In the genomic region with DNA sequence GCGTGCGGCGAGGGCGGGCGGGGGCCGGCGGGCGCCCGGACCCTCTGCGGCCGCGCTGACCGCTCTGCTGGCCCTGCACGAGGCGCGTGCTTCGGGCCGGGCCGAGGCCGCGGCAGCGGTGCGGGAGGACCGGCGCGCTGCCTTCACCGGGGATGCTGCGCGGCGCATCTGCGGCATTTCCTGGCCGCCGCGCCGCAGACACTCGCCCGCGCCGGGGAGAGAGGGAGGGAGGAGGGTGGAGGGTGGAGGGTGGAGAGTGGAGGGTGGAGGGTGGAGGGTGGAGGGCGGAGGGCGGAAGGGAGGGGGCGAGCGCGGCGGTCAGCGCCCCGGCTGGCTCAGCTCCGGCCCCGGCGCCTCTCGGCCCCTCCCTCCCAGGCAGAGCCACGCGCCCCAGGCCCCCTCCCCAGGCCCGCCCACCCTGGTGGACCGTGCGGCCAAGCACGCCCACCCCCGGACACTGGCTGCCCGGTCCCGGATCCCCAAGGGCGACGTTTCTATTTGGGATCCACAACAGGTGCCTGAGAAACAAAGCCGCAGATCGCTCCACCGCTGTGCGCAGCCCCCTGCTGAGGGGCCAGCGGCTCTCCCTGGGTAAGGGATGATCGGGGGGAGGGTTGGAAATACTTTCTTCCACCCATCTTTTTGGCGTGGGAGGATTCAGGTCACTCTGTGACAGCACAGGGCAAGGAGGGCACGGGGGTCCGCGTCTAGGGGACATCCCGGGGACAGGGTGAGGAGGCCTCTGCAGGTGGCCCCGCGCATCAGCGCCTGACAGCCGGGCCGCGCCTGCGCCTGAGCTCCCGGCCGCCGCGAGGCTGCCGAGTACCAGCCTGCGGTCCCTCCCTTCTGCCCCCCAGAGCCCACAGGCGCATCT, we compare ENCODE assay signal across 8 cellular contexts.
DNase-seq lines count a peak whose midpoint lies in the region; ATAC-seq and TF ChIP-seq lines count a peak whose summit lies in the region.

No MANE protein-coding gene starts in this region.

- peaks cover 0 to 10% (median 6%) of the 10 kb centered on the region in 4 donors for H3K27me3 ChIP-seq in liver (ENCODE audit: control insufficient read depth in 4 of 4, insufficient read depth in 4 of 4, low read length in 3 of 4)

- H3K4me3 Mint-ChIP-seq in dendritic cell treated with granulocyte-macrophage colony-stimulating factor and Interleukin-4, amounts not matched to agents 40 ng/mL and 50 ng/mL, for 4 days: peak overlapping the region; percentile 77

- H3K4me3 ChIP-seq in AG09309 (ENCODE audit: control insufficient read depth, low read depth, low read length) (peak overlapping the region; percentile 77), liver (ENCODE audit: low read depth in 1 of 3, low read length in 3 of 3) (peak overlapping the region; percentile 45 to 60 (median 50))

- peak; percentile 66 for TF ChIP-seq CTCF in AG09309 (IDR thresholded peaks at IDR 0.05; ENCODE audit: control insufficient read depth, insufficient read depth, low read depth, low read length, missing control alignments)
- peak; percentile 5 for TF ChIP-seq CTCF in liver (IDR thresholded peaks at IDR 0.05; ENCODE audit: low read depth, low read length, missing input control)

- peaks cover 0 to 14% (median 10%) of the 10 kb centered on the region in 4 donors for H3K4me1 ChIP-seq in liver (ENCODE audit: control insufficient read depth in 4 of 4, insufficient read depth in 4 of 4, low read length in 3 of 4)

- H3K27ac ChIP-seq in liver (ENCODE audit: low read depth in 1 of 2, low read length in 2 of 2): peak overlapping the region; percentile 31 to 38

- peaks cover 10% of the 10 kb centered on the region for H3K27me3 Mint-ChIP-seq in dendritic cell treated with granulocyte-macrophage colony-stimulating factor and Interleukin-4, amounts not matched to agents 40 ng/mL and 50 ng/mL, for 4 days

- H3K36me3 ChIP-seq in liver (ENCODE audit: control insufficient read depth in 4 of 4, insufficient read depth in 3 of 4, low read depth in 1 of 4, low read length in 3 of 4): no peaks in the 10 kb centered on the region

- H3K9ac ChIP-seq in liver (ENCODE audit: low read depth in 1 of 2, low read length in 2 of 2): no peak overlapping the region

- TF ChIP-seq RAD21 in liver (IDR thresholded peaks at IDR 0.05): peak in 1 of 2 donors; percentile 39

- H3K27ac Mint-ChIP-seq in dendritic cell treated with granulocyte-macrophage colony-stimulating factor and Interleukin-4, amounts not matched to agents 40 ng/mL and 50 ng/mL, for 4 days: peak overlapping the region; percentile 77

- peak; percentile 67 for ATAC-seq in GM18861 (IDR thresholded peaks at IDR 0.05; ENCODE audit: unreplicated experiment)
- ATAC-seq in HG03060 (IDR thresholded peaks at IDR 0.05; ENCODE audit: low read depth, unreplicated experiment): peak; percentile 66

- H3K36me3 Mint-ChIP-seq in dendritic cell treated with granulocyte-macrophage colony-stimulating factor and Interleukin-4, amounts not matched to agents 40 ng/mL and 50 ng/mL, for 4 days (ENCODE audit: low read depth): no peaks in the 10 kb centered on the region

- peaks cover 18% of the 10 kb centered on the region for H3K4me1 Mint-ChIP-seq in dendritic cell treated with granulocyte-macrophage colony-stimulating factor and Interleukin-4, amounts not matched to agents 40 ng/mL and 50 ng/mL, for 4 days (ENCODE audit: low read depth)

- intact Hi-C loops in dendritic cell treated with granulocyte-macrophage colony-stimulating factor and Interleukin-4, amounts not matched to agents 40 ng/mL and 50 ng/mL, for 4 days (cut with micrococcal nuclease): loop anchor here (5.0 kb wide), 1 partner anchor 41 kb away; no protein-coding TSS in a partner anchor

- DNase-seq in AG09309 (ENCODE audit: low read depth) (no peak), NCI-H2227 (lab: John Stamatoyannopoulos, UW; ENCODE audit: unreplicated experiment) (peak; percentile 83)
- DNase-seq in activated CD4-positive, alpha-beta T cell treated with anti-CD3 and anti-CD28 coated beads for 1 hour: peak; percentile 21
- DNase-seq in stimulated activated CD4-positive, alpha-beta T cell treated with anti-CD3 and anti-CD28 coated beads, Interleukin-4, amount 100 ng/mL, for 4 hours: peak; percentile 50 to 56

- WGBS in liver: 2% methylated on average over 87 of the region's 87 CpGs

- no peaks in the 10 kb centered on the region for H3K9me3 ChIP-seq in liver (ENCODE audit: control insufficient read depth in 4 of 4, low read length in 3 of 4)

- H3K9me3 Mint-ChIP-seq in dendritic cell treated with granulocyte-macrophage colony-stimulating factor and Interleukin-4, amounts not matched to agents 40 ng/mL and 50 ng/mL, for 4 days: no peaks in the 10 kb centered on the region

TF ChIP-seq in liver, 16 proteins besides CTCF, POLR2A, EP300 and RAD21:
- no peak for TF ChIP-seq YY1 (IDR thresholded peaks at IDR 0.05)
- TF ChIP-seq GABPA (IDR thresholded peaks at IDR 0.05 in 1 of 2, conservative IDR thresholded peaks at IDR 0.05 in 1 of 2): no peak
- TF ChIP-seq FOXA2 (IDR thresholded peaks at IDR 0.05): no peak
- TF ChIP-seq TAF1 (conservative IDR thresholded peaks at IDR 0.05): no peak
- no peak for TF ChIP-seq HNF4A (conservative IDR thresholded peaks at IDR 0.05)
- TF ChIP-seq, protein P1, sequence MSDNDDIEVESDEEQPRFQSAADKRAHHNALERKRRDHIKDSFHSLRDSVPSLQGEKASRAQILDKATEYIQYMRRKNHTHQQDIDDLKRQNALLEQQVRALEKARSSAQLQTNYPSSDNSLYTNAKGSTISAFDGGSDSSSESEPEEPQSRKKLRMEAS (IDR thresholded peaks at IDR 0.05): no peak
- TF ChIP-seq NR2F2 (IDR thresholded peaks at IDR 0.05): no peak
- TF ChIP-seq, protein P2, sequence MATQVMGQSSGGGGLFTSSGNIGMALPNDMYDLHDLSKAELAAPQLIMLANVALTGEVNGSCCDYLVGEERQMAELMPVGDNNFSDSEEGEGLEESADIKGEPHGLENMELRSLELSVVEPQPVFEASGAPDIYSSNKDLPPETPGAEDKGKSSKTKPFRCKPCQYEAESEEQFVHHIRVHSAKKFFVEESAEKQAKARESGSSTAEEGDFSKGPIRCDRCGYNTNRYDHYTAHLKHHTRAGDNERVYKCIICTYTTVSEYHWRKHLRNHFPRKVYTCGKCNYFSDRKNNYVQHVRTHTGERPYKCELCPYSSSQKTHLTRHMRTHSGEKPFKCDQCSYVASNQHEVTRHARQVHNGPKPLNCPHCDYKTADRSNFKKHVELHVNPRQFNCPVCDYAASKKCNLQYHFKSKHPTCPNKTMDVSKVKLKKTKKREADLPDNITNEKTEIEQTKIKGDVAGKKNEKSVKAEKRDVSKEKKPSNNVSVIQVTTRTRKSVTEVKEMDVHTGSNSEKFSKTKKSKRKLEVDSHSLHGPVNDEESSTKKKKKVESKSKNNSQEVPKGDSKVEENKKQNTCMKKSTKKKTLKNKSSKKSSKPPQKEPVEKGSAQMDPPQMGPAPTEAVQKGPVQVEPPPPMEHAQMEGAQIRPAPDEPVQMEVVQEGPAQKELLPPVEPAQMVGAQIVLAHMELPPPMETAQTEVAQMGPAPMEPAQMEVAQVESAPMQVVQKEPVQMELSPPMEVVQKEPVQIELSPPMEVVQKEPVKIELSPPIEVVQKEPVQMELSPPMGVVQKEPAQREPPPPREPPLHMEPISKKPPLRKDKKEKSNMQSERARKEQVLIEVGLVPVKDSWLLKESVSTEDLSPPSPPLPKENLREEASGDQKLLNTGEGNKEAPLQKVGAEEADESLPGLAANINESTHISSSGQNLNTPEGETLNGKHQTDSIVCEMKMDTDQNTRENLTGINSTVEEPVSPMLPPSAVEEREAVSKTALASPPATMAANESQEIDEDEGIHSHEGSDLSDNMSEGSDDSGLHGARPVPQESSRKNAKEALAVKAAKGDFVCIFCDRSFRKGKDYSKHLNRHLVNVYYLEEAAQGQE (IDR thresholded peaks at IDR 0.05): no peak
- no peak for TF ChIP-seq RXRA (IDR thresholded peaks at IDR 0.05)
- TF ChIP-seq HNF4G (IDR thresholded peaks at IDR 0.05): no peak
- TF ChIP-seq, protein P3, sequence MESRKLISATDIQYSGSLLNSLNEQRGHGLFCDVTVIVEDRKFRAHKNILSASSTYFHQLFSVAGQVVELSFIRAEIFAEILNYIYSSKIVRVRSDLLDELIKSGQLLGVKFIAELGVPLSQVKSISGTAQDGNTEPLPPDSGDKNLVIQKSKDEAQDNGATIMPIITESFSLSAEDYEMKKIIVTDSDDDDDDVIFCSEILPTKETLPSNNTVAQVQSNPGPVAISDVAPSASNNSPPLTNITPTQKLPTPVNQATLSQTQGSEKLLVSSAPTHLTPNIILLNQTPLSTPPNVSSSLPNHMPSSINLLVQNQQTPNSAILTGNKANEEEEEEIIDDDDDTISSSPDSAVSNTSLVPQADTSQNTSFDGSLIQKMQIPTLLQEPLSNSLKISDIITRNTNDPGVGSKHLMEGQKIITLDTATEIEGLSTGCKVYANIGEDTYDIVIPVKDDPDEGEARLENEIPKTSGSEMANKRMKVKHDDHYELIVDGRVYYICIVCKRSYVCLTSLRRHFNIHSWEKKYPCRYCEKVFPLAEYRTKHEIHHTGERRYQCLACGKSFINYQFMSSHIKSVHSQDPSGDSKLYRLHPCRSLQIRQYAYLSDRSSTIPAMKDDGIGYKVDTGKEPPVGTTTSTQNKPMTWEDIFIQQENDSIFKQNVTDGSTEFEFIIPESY (IDR thresholded peaks at IDR 0.05): no peak
- no peak for TF ChIP-seq SP1 (IDR thresholded peaks at IDR 0.05)
- TF ChIP-seq JUND (IDR thresholded peaks at IDR 0.05): no peak
- no peak for TF ChIP-seq FOXA1 (IDR thresholded peaks at IDR 0.05)
- TF ChIP-seq, protein P4, sequence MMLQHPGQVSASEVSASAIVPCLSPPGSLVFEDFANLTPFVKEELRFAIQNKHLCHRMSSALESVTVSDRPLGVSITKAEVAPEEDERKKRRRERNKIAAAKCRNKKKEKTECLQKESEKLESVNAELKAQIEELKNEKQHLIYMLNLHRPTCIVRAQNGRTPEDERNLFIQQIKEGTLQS (IDR thresholded peaks at IDR 0.05): no peak
